In genomic region chr6:12477616-12478015, GRCh38 we compare ENCODE assay signal across 15 cellular contexts.
A peak's percentile ranks its signal among the peaks of the same experiment; 100 is the strongest.
DNase-seq lines count a peak whose midpoint lies in the region; FAIRE-seq and TF ChIP-seq lines count a peak whose summit lies in the region.
"Had no signal": no experiment of that assay in that cellular context is flagged by ENCODE, and none has a peak within 500 bp of the region (broad histone marks: within the 10 kb centered on the region; RNA-seq: fewer than 3 reads in every experiment).

No MANE protein-coding gene starts in this region.

- H3K27me3 ChIP-seq in adrenal gland = no peaks in the 10 kb centered on the region
- H3K27me3 ChIP-seq in H1 (replicated peaks in 1 of 4; ENCODE audit: control insufficient read depth in 3 of 4, extremely low read depth in 1 of 4, insufficient read depth in 3 of 4, low read length in 3 of 4) = no peaks in the 10 kb centered on the region

- H3K79me2 ChIP-seq in H1 (ENCODE audit: control insufficient read depth in 1 of 2, insufficient read depth in 2 of 2, low read length in 2 of 2) = no peaks in the 10 kb centered on the region

- DNase-seq in adrenal gland = no peak
- DNase-seq in H1 (ENCODE audit: low read depth in 1 of 2, low spot score in 2 of 2) = no peak
- DNase-seq in fibroblast of villous mesenchyme (ENCODE audit: low read depth) = peak; percentile 8
- DNase-seq in NCI-H146 treated with DMSO at 0.1 percent for 48 hours (lab: John Stamatoyannopoulos, UW; ENCODE audit: unreplicated experiment) = no peak
- no peak for DNase-seq in activated gamma-delta T cell treated with Interleukin-2 at 50 U/mL for 16 hours
- no peak for DNase-seq in GM13976 (ENCODE audit: low spot score)
- DNase-seq: C1 segment of cervical spinal cord; Calu3; CD4-positive, alpha-beta memory T cell; COR-L47; DMS53; DMS79 treated with DMSO at 0.1 percent for 48 hours; GF-D8; H9 had no signal

- H3K9me3 ChIP-seq in adrenal gland (replicated peaks in 1 of 3) (no peaks in the 10 kb centered on the region), H1 (ENCODE audit: insufficient read depth in 2 of 2, low read depth in 1 of 2, low read length in 1 of 2) (no peaks in the 10 kb centered on the region)

- no peak overlapping the region for H4K91ac ChIP-seq in H1 (replicated peaks; ENCODE audit: insufficient read length, low read length)

- TF ChIP-seq RAD21 in H1 (IDR thresholded peaks at IDR 0.05 in 1 of 2, conservative IDR thresholded peaks at IDR 0.05 in 1 of 2; ENCODE audit: low read depth in 2 of 2, low read length in 2 of 2) = no peak

- H2AK5ac ChIP-seq in H1 (ENCODE audit: low read depth, low read length) = no peak overlapping the region

- no peaks in the 10 kb centered on the region for H3K79me1 ChIP-seq in H1 (ENCODE audit: low read depth, low read length)

- H3K4me3 ChIP-seq in adrenal gland (no peak overlapping the region), H1 (ENCODE audit: extremely low read depth in 1 of 4, insufficient read depth in 2 of 4, low read depth in 3 of 4, low read length in 4 of 4) (no peak overlapping the region), fibroblast of villous mesenchyme (ENCODE audit: low read depth, low read length) (no peak overlapping the region)

- no peak overlapping the region for H3K23ac ChIP-seq in H1 (ENCODE audit: insufficient read length)

- no peak for TF ChIP-seq CTCF in adrenal gland (IDR thresholded peaks at IDR 0.05)
- no peak for TF ChIP-seq CTCF in H1 (IDR thresholded peaks at IDR 0.05; ENCODE audit: control extremely low read depth in 1 of 3, insufficient read depth in 1 of 3, low read depth in 1 of 3, low read length in 3 of 3)
- no peak for TF ChIP-seq CTCF in fibroblast of villous mesenchyme (IDR thresholded peaks at IDR 0.05; ENCODE audit: insufficient read depth, low read depth, low read length)
- no peak for TF ChIP-seq CTCF in GM13976 (IDR thresholded peaks at IDR 0.05; ENCODE audit: borderline replicate concordance, control extremely low read depth, extremely low read depth, insufficient read depth, missing control alignments)

- H3K9ac ChIP-seq in H1 (replicated peaks in 1 of 4; ENCODE audit: extremely low read depth in 1 of 4, low read depth in 3 of 4, low read length in 3 of 4) = no peak overlapping the region

- no peak overlapping the region for H2BK15ac ChIP-seq in H1 (ENCODE audit: low read length)

- H2AFZ ChIP-seq in H1 (ENCODE audit: low read length) = 0 out of 2 replicates have a peak overlapping the region, but pooled peaks have one; percentile 58

- no peak overlapping the region for H4K8ac ChIP-seq in H1 (ENCODE audit: extremely low read depth, insufficient read depth, low read length)

- H3K36me3 ChIP-seq in adrenal gland (replicated peaks in 1 of 2) = no peaks in the 10 kb centered on the region
- no peaks in the 10 kb centered on the region for H3K36me3 ChIP-seq in H1 (ENCODE audit: control insufficient read depth in 2 of 4, insufficient read depth in 4 of 4, low read length in 3 of 4)

- H4K5ac ChIP-seq in H1 (ENCODE audit: insufficient read length, low read depth, low read length) = no peak overlapping the region

- POLR2A ChIA-PET in H1 (lab: Charles Lee; ENCODE audit: partially characterized antibody) = no interaction called here

- no peak overlapping the region for H2BK20ac ChIP-seq in H1 (ENCODE audit: low read length)

- H3K56ac ChIP-seq in H1 (replicated peaks; ENCODE audit: insufficient read length, low read depth, low read length) = no peak overlapping the region

- no peak overlapping the region for H2BK5ac ChIP-seq in H1 (ENCODE audit: low read depth, low read length)

- H3K23me2 ChIP-seq in H1 (ENCODE audit: low read depth, low read length) = no peaks in the 10 kb centered on the region

- no peaks in the 10 kb centered on the region for H4K20me1 ChIP-seq in H1 (replicated peaks in 1 of 2; ENCODE audit: control insufficient read depth in 1 of 2, insufficient read depth in 2 of 2, low read length in 2 of 2)

- H3K27ac ChIP-seq in adrenal gland (peak overlapping the region; percentile 12 to 74 (median 63)), H1 (ENCODE audit: low read depth, low read length) (no peak overlapping the region)

- CTCF ChIA-PET in H1 (lab: Charles Lee; ENCODE audit: partially characterized antibody) = interaction anchor here (0.8 to 2.2 kb wide), 3 partner anchors 12 to 190 kb away, joined by 3 to 8 read pairs (median 3); no protein-coding TSS in a partner anchor

- no peak for TF ChIP-seq EP300 in H1 (IDR thresholded peaks at IDR 0.05; ENCODE audit: borderline replicate concordance in 1 of 2, low read depth in 2 of 2, low read length in 2 of 2)

- no peak overlapping the region for H3K4ac ChIP-seq in H1 (replicated peaks; ENCODE audit: insufficient read length, low read depth, low read length)

- no peak for TF ChIP-seq POLR2A in adrenal gland (IDR thresholded peaks at IDR 0.05)
- no peak for TF ChIP-seq POLR2A in H1 (IDR thresholded peaks at IDR 0.05; ENCODE audit: control extremely low read depth in 1 of 2, low read depth in 2 of 2, low read length in 2 of 2)

- FAIRE-seq in H1 (lab: Jason Lieb, UNC) = no peak
- FAIRE-seq: GM12891 had no signal

- 25 to 34% (median 28%) methylated on average over 3 of the region's 3 CpGs for WGBS in adrenal gland, 4 donors
- WGBS in H1 (ENCODE audit: extremely low coverage in 1 of 2, insufficient coverage in 1 of 2, insufficient read length in 1 of 2, insufficient replicate concordance in 2 of 2, low coverage in 1 of 2, low lambda C conversion rate in 2 of 2, missing lambda C conversion rate in 1 of 2), 2 experiments = 94% methylated on average over 3 of the region's 3 CpGs; no CpG with 5 or more reads in 1 of the 2 experiments

- H2BK12ac ChIP-seq in H1 (ENCODE audit: low read depth, low read length) = no peak overlapping the region

- H3K14ac ChIP-seq in H1 (ENCODE audit: insufficient read length) = no peak overlapping the region

- in situ Hi-C loops in GM13976 (cut with MboI; ENCODE audit: low sequenced_read_pairs, unreplicated experiment) = no loop called here

- no peak overlapping the region for H2BK120ac ChIP-seq in H1 (replicated peaks; ENCODE audit: low read depth, low read length)

- H3K4me2 ChIP-seq in H1 (ENCODE audit: insufficient read depth in 1 of 2, low read depth in 2 of 2, low read length in 2 of 2) = no peak overlapping the region

- intact Hi-C loops in adrenal gland (cut with DNase I) = no loop called here

- H3K18ac ChIP-seq in H1 (ENCODE audit: extremely low read depth, low read length) = no peak overlapping the region

- H3K4me1 ChIP-seq in adrenal gland (replicated peaks in 1 of 2) = peaks cover 29 to 34% of the 10 kb centered on the region in 2 donors
- peaks cover under 1 to 6% (median 4%) of the 10 kb centered on the region in 4 experiments; a peak in 4 of 7 replicates for H3K4me1 ChIP-seq in H1 (replicated peaks in 1 of 4; ENCODE audit: control insufficient read depth in 3 of 4, insufficient read depth in 4 of 4, low read length in 3 of 4)

TF ChIP-seq in H1, 55 proteins besides CTCF, POLR2A, EP300 and RAD21:
- no peak for TF ChIP-seq USF2 (IDR thresholded peaks at IDR 0.05; ENCODE audit: low read length)
- TF ChIP-seq SAP30 (IDR thresholded peaks at IDR 0.05; ENCODE audit: insufficient read depth, insufficient replicate concordance, low read length) = no peak
- no peak for TF ChIP-seq FOSL1 (IDR thresholded peaks at IDR 0.05; ENCODE audit: insufficient read depth, low read depth, low read length)
- TF ChIP-seq, protein P1, sequence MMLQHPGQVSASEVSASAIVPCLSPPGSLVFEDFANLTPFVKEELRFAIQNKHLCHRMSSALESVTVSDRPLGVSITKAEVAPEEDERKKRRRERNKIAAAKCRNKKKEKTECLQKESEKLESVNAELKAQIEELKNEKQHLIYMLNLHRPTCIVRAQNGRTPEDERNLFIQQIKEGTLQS (IDR thresholded peaks at IDR 0.05; ENCODE audit: insufficient read depth, low read depth, low read length) = no peak
- no peak for TF ChIP-seq CHD1 (IDR thresholded peaks at IDR 0.05; ENCODE audit: low read depth, low read length)
- no peak for TF ChIP-seq RFX5 (IDR thresholded peaks at IDR 0.05; ENCODE audit: borderline replicate concordance, low read depth, low read length)
- no peak for TF ChIP-seq SUZ12 (IDR thresholded peaks at IDR 0.05; ENCODE audit: low read length)
- no peak for TF ChIP-seq HDAC2 (IDR thresholded peaks at IDR 0.05; ENCODE audit: borderline replicate concordance in 1 of 2, low read depth in 2 of 2, low read length in 2 of 2)
- TF ChIP-seq HDAC6 (IDR thresholded peaks at IDR 0.05; ENCODE audit: low read depth, low read length) = no peak
- TF ChIP-seq CREB1 (IDR thresholded peaks at IDR 0.05) = no peak
- TF ChIP-seq KDM4A (IDR thresholded peaks at IDR 0.05; ENCODE audit: low read depth, low read length, severe bottlenecking) = no peak
- no peak for TF ChIP-seq BRCA1 (IDR thresholded peaks at IDR 0.05; ENCODE audit: low read depth, low read length)
- TF ChIP-seq TBP (IDR thresholded peaks at IDR 0.05; ENCODE audit: low read depth, low read length) = no peak
- TF ChIP-seq NANOG (IDR thresholded peaks at IDR 0.05; ENCODE audit: insufficient read depth, low read depth, low read length, poor library complexity, severe bottlenecking) = no peak
- TF ChIP-seq POLR2AphosphoS5 (IDR thresholded peaks at IDR 0.05; ENCODE audit: low read depth, low read length) = no peak
- TF ChIP-seq JUN (IDR thresholded peaks at IDR 0.05; ENCODE audit: low read depth, low read length) = no peak
- TF ChIP-seq MAX (IDR thresholded peaks at IDR 0.05) = no peak
